Comparison of ENCODE assay signal across 22 cellular contexts in genomic region chr11:28842716-28843115, GRCh38.
"Had no signal": no experiment of that assay in that cellular context is flagged by ENCODE, and none has a peak within 500 bp of the region (broad histone marks: within the 10 kb centered on the region; RNA-seq: fewer than 3 reads in every experiment).

No MANE protein-coding gene starts in this region.

- H3K36me3 ChIP-seq: colonic mucosa, neural progenitor cell, ovary, right atrium auricular region, sigmoid colon, stomach, thoracic aorta, transverse colon had no signal

- H3K4me2 ChIP-seq: hepatocyte, neural progenitor cell had no signal

- H3K27ac ChIP-seq: colonic mucosa, hepatocyte, neural progenitor cell, ovary, right atrium auricular region, sigmoid colon, skin epidermis, stomach, thoracic aorta, transverse colon had no signal

- H3K9me3 Mint-ChIP-seq: endodermal cell, neural progenitor cell had no signal

- H3K9ac ChIP-seq: neural progenitor cell had no signal

- H3K4me1 Mint-ChIP-seq: endodermal cell; neural progenitor cell; stimulated activated naive B cell treated with anti-CD40 and anti-IgM and Interleukin-4, amounts not matched to agents 10 μg/mL and 1 μg/mL and 100 μg/mL, for 72 hours had no signal

- H3K4me3 ChIP-seq: colonic mucosa, hepatocyte, neural progenitor cell, ovary, right atrium auricular region, sigmoid colon, skin epidermis, stomach, thoracic aorta, transverse colon had no signal

- H3K79me2 ChIP-seq: hepatocyte had no signal

- H3K27ac Mint-ChIP-seq: endodermal cell; natural killer cell treated with Interleukin-12 subunit alpha and Interleukin-12 subunit beta and Interleukin-15 and Interleukin-18, amount 100 ng/mL, for 72 hours; neural progenitor cell; stimulated activated naive B cell treated with anti-CD40 and anti-IgM and Interleukin-4, amounts not matched to agents 10 μg/mL and 1 μg/mL and 100 μg/mL, for 72 hours had no signal

- DNase-seq: colonic mucosa; effector CD4-positive, alpha-beta T cell; endodermal cell; foreskin melanocyte; head of caudate nucleus; kidney glomerular epithelial cell; midbrain; nucleus accumbens; ovary; sigmoid colon; stimulated activated CD4-positive, alpha-beta T cell treated with anti-CD3 and anti-CD28 coated beads, Interleukin-2, amount 100 ng/mL, for 24 hours; stimulated activated CD4-positive, alpha-beta T cell treated with anti-CD3 and anti-CD28 coated beads, Interleukin-4, amount 100 ng/mL, for 4 hours; stimulated activated naive B cell treated with anti-CD40 and anti-IgM and Interleukin-4, amounts not matched to agents 10 μg/mL and 1 μg/mL and 100 μg/mL, for 72 hours; stomach; substantia nigra; transverse colon had no signal

- H3K4me1 ChIP-seq: colonic mucosa, neural progenitor cell, right atrium auricular region, sigmoid colon, stomach, transverse colon had no signal

- H3K36me3 Mint-ChIP-seq: natural killer cell treated with Interleukin-12 subunit alpha and Interleukin-12 subunit beta and Interleukin-15 and Interleukin-18, amount 100 ng/mL, for 72 hours; neural progenitor cell; stimulated activated naive B cell treated with anti-CD40 and anti-IgM and Interleukin-4, amounts not matched to agents 10 μg/mL and 1 μg/mL and 100 μg/mL, for 72 hours had no signal

- H3K27me3 Mint-ChIP-seq: natural killer cell treated with Interleukin-12 subunit alpha and Interleukin-12 subunit beta and Interleukin-15 and Interleukin-18, amount 100 ng/mL, for 72 hours; stimulated activated naive B cell treated with anti-CD40 and anti-IgM and Interleukin-4, amounts not matched to agents 10 μg/mL and 1 μg/mL and 100 μg/mL, for 72 hours had no signal

- H3K27me3 ChIP-seq: colonic mucosa, hepatocyte, neural progenitor cell, ovary, right atrium auricular region, sigmoid colon, stomach, transverse colon had no signal

- H3K4me3 Mint-ChIP-seq: endodermal cell; natural killer cell treated with Interleukin-12 subunit alpha and Interleukin-12 subunit beta and Interleukin-15 and Interleukin-18, amount 100 ng/mL, for 72 hours; neural progenitor cell; stimulated activated naive B cell treated with anti-CD40 and anti-IgM and Interleukin-4, amounts not matched to agents 10 μg/mL and 1 μg/mL and 100 μg/mL, for 72 hours had no signal
